In genomic region chr9:99779277-99779676, GRCh38 we compare ENCODE assay signal across 22 cellular contexts. TPM values are rescaled to one million over a fixed set of nuclear protein-coding genes. Genes with fewer than 3 reads are reported as not detected.
"Had no signal": no experiment of that assay in that cellular context is flagged by ENCODE, and none has a peak within 500 bp of the region (broad histone marks: within the 10 kb centered on the region; RNA-seq: fewer than 3 reads in every experiment).

No MANE protein-coding gene starts in this region.

- H3K9me3 Mint-ChIP-seq: activated T-helper 2 cell treated with anti-CD3 and anti-CD28 coated beads, Interferon-gamma antibody, Interleukin-2, Interleukin-4, amounts not matched to agents 10 μg/mL and 5 μg/mL and 100 μg/mL, durations not matched to agents 14 hours and 24 hours and 36 hours; effector memory CD8-positive, alpha-beta T cell; nephron had no signal

- H3K4me3 Mint-ChIP-seq: activated naive CD8-positive, alpha-beta T cell; effector memory CD8-positive, alpha-beta T cell; nephron had no signal

- ATAC-seq: effector memory CD8-positive, alpha-beta T cell; gastrocnemius medialis; left ventricle myocardium superior; pancreas; psoas muscle had no signal

- H3K27ac Mint-ChIP-seq: effector memory CD8-positive, alpha-beta T cell; nephron had no signal

- FAIRE-seq: bronchial epithelial cell, endothelial cell of umbilical vein, pancreas had no signal

- DNase-seq: activated CD4-positive, alpha-beta T cell treated with anti-CD3 and anti-CD28 coated beads, Interleukin-2, amount 50 U/mL, for 48 hours; activated CD4-positive, CD25-positive, alpha-beta regulatory T cell treated with anti-CD3 and anti-CD28 coated beads, Interleukin-2, amount 50 U/mL, for 72 hours; activated naive CD4-positive, alpha-beta T cell; amniotic stem cell; colonic mucosa; dorsolateral prefrontal cortex; effector memory CD8-positive, alpha-beta T cell; esophagus squamous epithelium; gastrocnemius medialis; head of caudate nucleus; hypothalamus; left ventricle myocardium superior; pancreas; psoas muscle; stimulated activated CD4-positive, alpha-beta T cell treated with anti-CD3 and anti-CD28 coated beads, Interleukin-4, amount 100 ng/mL, for 24 hours; transverse colon; WERI-Rb-1 had no signal

- H3K36me3 Mint-ChIP-seq: activated naive CD8-positive, alpha-beta T cell had no signal

- H3K4me1 Mint-ChIP-seq: nephron had no signal

RNA-seq across cellular contexts. Expression of gene NR4A3, which starts 42.4 kb away (rescaled TPM):
- total RNA-seq: bronchial epithelial cell had no signal
